In genomic region chr5:129019401-129019908, GRCh38 we compare ENCODE assay signal across 17 cellular contexts. TPM values are rescaled to one million over a fixed set of nuclear protein-coding genes. Genes with fewer than 3 reads are reported as not detected.
"Had no signal": no experiment of that assay in that cellular context is flagged by ENCODE, and none has a peak within 500 bp of the region (broad histone marks: within the 10 kb centered on the region; RNA-seq: fewer than 3 reads in every experiment).

No MANE protein-coding gene starts in this region.

- DNase-seq: effector memory CD8-positive, alpha-beta T cell; esophagus squamous epithelium; gastrocnemius medialis; heart right ventricle; islet precursor cell; mammary epithelial cell; midbrain; psoas muscle; retina; right lobe of liver; stimulated activated naive CD4-positive, alpha-beta T cell had no signal

- ATAC-seq: effector memory CD8-positive, alpha-beta T cell; gastrocnemius medialis; heart right ventricle; left lobe of liver; natural killer cell treated with Interleukin-12 subunit alpha and Interleukin-12 subunit beta and Interleukin-15 and Interleukin-18, amount 100 ng/mL, for 72 hours; psoas muscle; right lobe of liver had no signal

- H3K79me2 ChIP-seq: parathyroid adenoma had no signal

- H3K27ac ChIP-seq: esophagus squamous epithelium, gastrocnemius medialis, heart right ventricle, parathyroid adenoma, psoas muscle, right lobe of liver had no signal

- H3K4me3 ChIP-seq: esophagus squamous epithelium, gastrocnemius medialis, heart right ventricle, psoas muscle, right lobe of liver had no signal

- H3K4me1 ChIP-seq: gastrocnemius medialis, parathyroid adenoma, psoas muscle, right lobe of liver had no signal

- H2AFZ ChIP-seq: parathyroid adenoma had no signal

- H3K36me3 ChIP-seq: esophagus squamous epithelium, gastrocnemius medialis, heart right ventricle, right lobe of liver had no signal

- H3K27me3 ChIP-seq: esophagus squamous epithelium, gastrocnemius medialis, heart right ventricle, right lobe of liver had no signal

- FAIRE-seq: urothelium cell line had no signal

- H3K9me3 ChIP-seq: esophagus squamous epithelium, gastrocnemius medialis, heart right ventricle, psoas muscle, right lobe of liver had no signal

RNA-seq across cellular contexts. Expression of gene SLC27A6, which starts 54.2 kb away (rescaled TPM):
- total RNA-seq: epithelial cell of proximal tubule; natural killer cell treated with Interleukin-12 subunit alpha and Interleukin-12 subunit beta and Interleukin-15 and Interleukin-18, amount 100 ng/mL, for 72 hours; omental fat pad; right lobe of liver had no signal
